ENCODE assay signal across 24 cellular contexts in the genomic region with DNA sequence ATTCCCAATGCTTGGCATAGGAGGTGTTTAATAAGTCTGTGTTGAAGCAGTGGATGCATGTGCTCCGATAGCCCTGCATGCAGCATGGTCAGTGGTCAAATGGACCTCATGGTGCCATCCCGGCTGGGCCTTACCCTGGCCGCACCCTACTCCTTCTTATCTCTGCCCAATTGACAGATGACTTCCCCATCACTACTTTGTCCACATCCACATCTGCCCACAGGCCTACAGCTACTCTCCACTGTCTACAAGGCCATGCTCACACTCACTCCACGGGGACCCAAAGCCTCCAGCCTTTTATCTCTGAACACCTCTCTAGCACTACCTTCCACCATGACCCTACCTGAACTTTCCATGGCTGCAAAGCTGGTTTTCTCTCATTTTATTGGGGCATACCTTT. TPM values are rescaled to one million over a fixed set of nuclear protein-coding genes. Genes with fewer than 3 reads are reported as not detected.
"Had no signal": no experiment of that assay in that cellular context is flagged by ENCODE, and none has a peak within 500 bp of the region (broad histone marks: within the 10 kb centered on the region; RNA-seq: fewer than 3 reads in every experiment).

No MANE protein-coding gene starts in this region.

- H3K9me3 ChIP-seq: MG63, SJSA1 had no signal

- DNase-seq: Karpas-422, KG1, MG63, NCI-H1092, NCI-H1105 treated with DMSO at 0.1 percent for 48 hours, NCI-H1417 treated with DMSO at 0.1 percent for 48 hours, NCI-H146, NCI-H1694 treated with DMSO at 0.1 percent for 48 hours, NCI-H1930, NCI-H2081, NCI-H2107, NCI-H2171, NCI-H226, NCI-H446, NCI-H510A, NCI-H524 treated with DMSO at 0.1 percent for 48 hours, NCI-H69, NCI-H774, Right ventricle myocardium superior, RPMI8226, SIG-M5 had no signal

- H3K36me3 ChIP-seq: MG63, SJSA1 had no signal

- H3K4me1 ChIP-seq: SJSA1 had no signal

- H3K4me3 ChIP-seq: MG63, SJSA1, SK-N-MC had no signal

- H3K27ac ChIP-seq: HL-60, SJSA1, SK-N-MC had no signal

- H3K27me3 ChIP-seq: MG63, SJSA1 had no signal

RNA-seq across cellular contexts. Expression of a gene that starts 11.5 kb away (rescaled TPM):
- total RNA-seq: Right ventricle myocardium superior, SJSA1 had no signal

RNA-seq across cellular contexts. Expression of a gene that starts 34.9 kb away (rescaled TPM):
- total RNA-seq: Right ventricle myocardium superior, SJSA1 had no signal
